1 cellular context compared by ENCODE assay signal in the genomic region with DNA sequence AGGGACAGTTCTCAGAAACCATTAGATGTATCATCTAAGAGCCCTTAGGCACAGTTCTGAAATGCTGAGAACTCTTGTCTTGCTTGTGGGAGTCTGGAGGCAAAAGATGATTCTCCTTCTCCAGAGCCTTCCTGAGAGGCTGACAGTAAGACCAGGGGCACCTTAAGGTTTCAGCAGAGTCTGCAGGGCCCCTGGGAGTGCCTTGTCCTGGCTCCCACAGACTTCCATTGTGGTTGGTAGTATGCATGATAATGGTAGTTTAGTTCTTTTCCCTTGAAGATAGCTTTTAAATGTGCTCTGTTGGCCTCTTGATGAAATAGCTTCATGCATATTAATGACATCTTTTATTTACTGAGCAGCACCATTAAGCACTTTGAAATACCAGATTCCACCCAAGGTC.
TF ChIP-seq lines count a peak whose summit lies in the region.

No MANE protein-coding gene starts in this region.

TF ChIP-seq in IMR-90, 13 proteins besides CTCF, POLR2A, EP300 and RAD21 (continued from another document):
- TF ChIP-seq, protein P1, sequence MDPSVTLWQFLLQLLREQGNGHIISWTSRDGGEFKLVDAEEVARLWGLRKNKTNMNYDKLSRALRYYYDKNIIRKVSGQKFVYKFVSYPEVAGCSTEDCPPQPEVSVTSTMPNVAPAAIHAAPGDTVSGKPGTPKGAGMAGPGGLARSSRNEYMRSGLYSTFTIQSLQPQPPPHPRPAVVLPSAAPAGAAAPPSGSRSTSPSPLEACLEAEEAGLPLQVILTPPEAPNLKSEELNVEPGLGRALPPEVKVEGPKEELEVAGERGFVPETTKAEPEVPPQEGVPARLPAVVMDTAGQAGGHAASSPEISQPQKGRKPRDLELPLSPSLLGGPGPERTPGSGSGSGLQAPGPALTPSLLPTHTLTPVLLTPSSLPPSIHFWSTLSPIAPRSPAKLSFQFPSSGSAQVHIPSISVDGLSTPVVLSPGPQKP (IDR thresholded peaks at IDR 0.05; ENCODE audit: borderline replicate concordance, low read depth, low read length): no peak
- TF ChIP-seq MAFK (IDR thresholded peaks at IDR 0.05; ENCODE audit: low read depth, low read length): no peak
- TF ChIP-seq MAZ (IDR thresholded peaks at IDR 0.05; ENCODE audit: borderline replicate concordance, low read depth, low read length): no peak
- TF ChIP-seq, protein P2, sequence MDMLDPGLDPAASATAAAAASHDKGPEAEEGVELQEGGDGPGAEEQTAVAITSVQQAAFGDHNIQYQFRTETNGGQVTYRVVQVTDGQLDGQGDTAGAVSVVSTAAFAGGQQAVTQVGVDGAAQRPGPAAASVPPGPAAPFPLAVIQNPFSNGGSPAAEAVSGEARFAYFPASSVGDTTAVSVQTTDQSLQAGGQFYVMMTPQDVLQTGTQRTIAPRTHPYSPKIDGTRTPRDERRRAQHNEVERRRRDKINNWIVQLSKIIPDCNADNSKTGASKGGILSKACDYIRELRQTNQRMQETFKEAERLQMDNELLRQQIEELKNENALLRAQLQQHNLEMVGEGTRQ (IDR thresholded peaks at IDR 0.05; ENCODE audit: low read depth, low read length): no peak
- TF ChIP-seq RFX5 (IDR thresholded peaks at IDR 0.05; ENCODE audit: low read depth, low read length): no peak
- TF ChIP-seq FOS (IDR thresholded peaks at IDR 0.05; ENCODE audit: low read depth, low read length): no peak
- TF ChIP-seq CHD1 (IDR thresholded peaks at IDR 0.05; ENCODE audit: low read depth, low read length): no peak
- TF ChIP-seq BHLHE40 (IDR thresholded peaks at IDR 0.05; ENCODE audit: low read depth, low read length): no peak
